8 cellular contexts compared by ENCODE assay signal in genomic region chr1:28232558-28233263, GRCh38. TPM values are rescaled to one million over a fixed set of nuclear protein-coding genes. Genes with fewer than 3 reads are reported as not detected.
DNase-seq lines count a peak whose midpoint lies in the region; ATAC-seq and TF ChIP-seq lines count a peak whose summit lies in the region.

Gene DNAJC8 (minus strand): TSS chr1:28233029. CDS start chr1:28232998, 31 bp downstream.

- H3K79me2 ChIP-seq in DND-41 (ENCODE audit: insufficient read depth, low read length) (peaks cover 76% of the 10 kb centered on the region), SK-N-SH (ENCODE audit: insufficient read depth) (peaks cover 74% of the 10 kb centered on the region)

- TF ChIP-seq EP300 in SK-N-SH (IDR thresholded peaks at IDR 0.05; ENCODE audit: borderline replicate concordance in 1 of 2, low read depth in 1 of 2, low read length in 1 of 2) (no peak), gastroesophageal sphincter (IDR thresholded peaks at IDR 0.05) (no peak)

- CTCF ChIA-PET in SK-N-SH (lab: Yijun Ruan, JAX) = interaction anchor here (0.9 to 1.2 kb wide), 2 partner anchors 16 kb away, joined by 3 read pairs; no protein-coding TSS in a partner anchor
- CTCF ChIA-PET in activated naive CD4-positive, alpha-beta T cell treated with anti-CD3 and anti-CD28 coated beads, Interleukin-2, amount 10 ng/mL, durations not matched to agents 7 days and 5 days (lab: Charles Lee) = interaction anchor here (0.8 kb wide), 1 partner anchor 16 kb away, joined by 4 read pairs; no protein-coding TSS in a partner anchor

- H3K4me3 Mint-ChIP-seq in activated naive CD4-positive, alpha-beta T cell treated with anti-CD3 and anti-CD28 coated beads, Interleukin-2, amount 10 ng/mL, durations not matched to agents 7 days and 5 days = peak within 1 kb of the TSS; percentile 100

- peak within 1 kb of the TSS; percentile 97 for H3K4me2 ChIP-seq in DND-41 (ENCODE audit: insufficient read depth, low read length)
- H3K4me2 ChIP-seq in SK-N-SH = peak within 1 kb of the TSS; percentile 92

- H3K27me3 Mint-ChIP-seq in activated naive CD4-positive, alpha-beta T cell treated with anti-CD3 and anti-CD28 coated beads, Interleukin-2, amount 10 ng/mL, durations not matched to agents 7 days and 5 days = no peaks in the 10 kb centered on the region

- H3K36me3 Mint-ChIP-seq in activated naive CD4-positive, alpha-beta T cell treated with anti-CD3 and anti-CD28 coated beads, Interleukin-2, amount 10 ng/mL, durations not matched to agents 7 days and 5 days = peaks cover 17% of the 10 kb centered on the region

- H3K36me3 ChIP-seq in DND-41 (ENCODE audit: insufficient read depth, low read length) (peaks cover 40% of the 10 kb centered on the region), HAP-1 (replicated peaks) (peaks cover 17% of the 10 kb centered on the region), SK-N-SH (replicated peaks in 1 of 2; ENCODE audit: control insufficient read depth in 1 of 2, insufficient read depth in 2 of 2, low read length in 1 of 2) (peaks cover 11 to 19% of the 10 kb centered on the region in 2 experiments), gastroesophageal sphincter (peaks cover 0 to 28% of the 10 kb centered on the region in 2 donors), neutrophil (peaks cover 13% of the 10 kb centered on the region)

- peak; percentile 95 for DNase-seq in DND-41
- peak; percentile 89 to 96 for DNase-seq in HAP-1 (ENCODE audit: low spot score in 2 of 2)
- peak; percentile 94 for DNase-seq in NB4 (ENCODE audit: low read depth)
- DNase-seq in SK-N-SH = peak; percentile 92
- peak; percentile 97 for DNase-seq in activated naive CD4-positive, alpha-beta T cell treated with anti-CD3 and anti-CD28 coated beads, Interleukin-2, amount 10 ng/mL, durations not matched to agents 7 days and 5 days

- H3K4me3 ChIP-seq in DND-41 (ENCODE audit: low read depth in 1 of 2, low read length in 2 of 2) (peak within 1 kb of the TSS; percentile 80 to 87), HAP-1 (peak within 1 kb of the TSS; percentile 86), NB4 (ENCODE audit: low read depth, low read length) (peak within 1 kb of the TSS; percentile 100), SK-N-SH (ENCODE audit: low read depth in 2 of 2, low read length in 1 of 2) (peak within 1 kb of the TSS; percentile 84 to 86), gastroesophageal sphincter (peak within 1 kb of the TSS; percentile 62 to 94), neutrophil (ENCODE audit: low read depth in 1 of 2, low read length in 1 of 2) (peak within 1 kb of the TSS; percentile 78 to 99)

- H4K20me1 ChIP-seq in DND-41 (ENCODE audit: insufficient read depth, low read length) (peaks cover 9% of the 10 kb centered on the region), SK-N-SH (ENCODE audit: insufficient read depth) (no peaks in the 10 kb centered on the region)

- POLR2A ChIA-PET in SK-N-SH (lab: Yijun Ruan, JAX) = no interaction called here

- peak within 1 kb of the TSS; percentile 83 for H3K9ac ChIP-seq in DND-41 (ENCODE audit: low read depth, low read length)
- H3K9ac ChIP-seq in SK-N-SH = peak within 1 kb of the TSS; percentile 97

- no peaks in the 10 kb centered on the region for H3K27me3 ChIP-seq in DND-41 (ENCODE audit: insufficient read depth, low read length, poor library complexity)
- H3K27me3 ChIP-seq in HAP-1 (ENCODE audit: low read depth) = no peaks in the 10 kb centered on the region
- no peaks in the 10 kb centered on the region for H3K27me3 ChIP-seq in SK-N-SH (ENCODE audit: insufficient read depth)
- H3K27me3 ChIP-seq in gastroesophageal sphincter = no peaks in the 10 kb centered on the region
- H3K27me3 ChIP-seq in neutrophil = no peaks in the 10 kb centered on the region

- peaks cover 51% of the 10 kb centered on the region for H3K4me1 ChIP-seq in DND-41 (ENCODE audit: insufficient read depth, low read length)
- peaks cover 8% of the 10 kb centered on the region; the same call in 1 of the 2 replicates for H3K4me1 ChIP-seq in HAP-1
- H3K4me1 ChIP-seq in SK-N-SH (ENCODE audit: control insufficient read depth in 1 of 2, insufficient read depth in 2 of 2, low read depth in 1 of 2, low read length in 1 of 2) = peaks cover 10 to 13% of the 10 kb centered on the region in 2 experiments
- peaks cover 6 to 64% (median 26%) of the 10 kb centered on the region in 3 donors for H3K4me1 ChIP-seq in gastroesophageal sphincter
- H3K4me1 ChIP-seq in neutrophil (ENCODE audit: control insufficient read depth in 1 of 2, insufficient read depth in 1 of 2, low read depth in 1 of 2, low read length in 1 of 2) = peaks cover 35 to 49% of the 10 kb centered on the region in 2 experiments

- H2AFZ ChIP-seq in DND-41 (ENCODE audit: low read depth, low read length) = peak within 1 kb of the TSS; percentile 90
- peak within 1 kb of the TSS; percentile 83 for H2AFZ ChIP-seq in SK-N-SH (ENCODE audit: low read depth)

- H3F3A ChIP-seq in SK-N-SH (replicated peaks; ENCODE audit: insufficient read depth) = peaks cover 20% of the 10 kb centered on the region

- H3K4me1 Mint-ChIP-seq in activated naive CD4-positive, alpha-beta T cell treated with anti-CD3 and anti-CD28 coated beads, Interleukin-2, amount 10 ng/mL, durations not matched to agents 7 days and 5 days = peaks cover 37% of the 10 kb centered on the region

- in situ Hi-C loops in HAP-1 (cut with MboI; ENCODE audit: low sequenced_read_pairs) = no loop called here

- H3K9me3 ChIP-seq in DND-41 (ENCODE audit: insufficient read depth, low read length, severe bottlenecking) (no peaks in the 10 kb centered on the region), HAP-1 (no peaks in the 10 kb centered on the region), SK-N-SH (no peaks in the 10 kb centered on the region), gastroesophageal sphincter (no peaks in the 10 kb centered on the region), neutrophil (no peaks in the 10 kb centered on the region)

- TF ChIP-seq POLR2A in NB4 (IDR thresholded peaks at IDR 0.05; ENCODE audit: extremely low read depth, insufficient read length) = peak; percentile 70
- peak; percentile 48 to 66 for TF ChIP-seq POLR2A in gastroesophageal sphincter (IDR thresholded peaks at IDR 0.05)

- H3K27ac Mint-ChIP-seq in activated naive CD4-positive, alpha-beta T cell treated with anti-CD3 and anti-CD28 coated beads, Interleukin-2, amount 10 ng/mL, durations not matched to agents 7 days and 5 days = peak within 1 kb of the TSS; percentile 99

- peak; percentile 65 for ATAC-seq in DND-41 (ENCODE audit: insufficient read depth, low read depth)
- peak; percentile 66 for ATAC-seq in gastroesophageal sphincter

- H3K27ac ChIP-seq in DND-41 (ENCODE audit: low read length) (peak within 1 kb of the TSS; percentile 87), SK-N-SH (ENCODE audit: low read depth in 2 of 2, low read length in 1 of 2) (peak within 1 kb of the TSS; percentile 41 to 69; a peak in 3 of 4 replicates), gastroesophageal sphincter (peak within 1 kb of the TSS; percentile 31 to 90 (median 88)), neutrophil (peak within 1 kb of the TSS; percentile 77)

- no peak for TF ChIP-seq RAD21 in SK-N-SH (IDR thresholded peaks at IDR 0.05; ENCODE audit: low read length)

- under 1% methylated on average over 37 of the region's 40 CpGs for WGBS in SK-N-SH (ENCODE audit: low lambda C conversion rate)
- WGBS in gastroesophageal sphincter (ENCODE audit: low coverage in 1 of 2), 2 donors = 0% methylated on average over 8 to 16 of the region's 40 CpGs

- TF ChIP-seq CTCF in DND-41 (IDR thresholded peaks at IDR 0.05; ENCODE audit: borderline replicate concordance, extremely low read depth, low read length, poor library complexity, severe bottlenecking) (no peak), NB4 (IDR thresholded peaks at IDR 0.05; ENCODE audit: low read depth, low read length) (no peak), SK-N-SH (IDR thresholded peaks at IDR 0.05) (no peak), gastroesophageal sphincter (IDR thresholded peaks at IDR 0.05) (no peak), neutrophil (IDR thresholded peaks at IDR 0.05) (peak; percentile 33), subcutaneous adipose tissue (IDR thresholded peaks at IDR 0.05; ENCODE audit: low read depth) (no peak)

- no peaks in the 10 kb centered on the region for H3K9me2 ChIP-seq in SK-N-SH

- H3K9me3 Mint-ChIP-seq in activated naive CD4-positive, alpha-beta T cell treated with anti-CD3 and anti-CD28 coated beads, Interleukin-2, amount 10 ng/mL, durations not matched to agents 7 days and 5 days = no peaks in the 10 kb centered on the region

TF ChIP-seq in SK-N-SH, 30 proteins besides CTCF, POLR2A, EP300 and RAD21 (continues in another document):
- TF ChIP-seq NRF1 (IDR thresholded peaks at IDR 0.05; ENCODE audit: low read depth, low read length) = peak; percentile 75
- TF ChIP-seq POLR2AphosphoS5 (IDR thresholded peaks at IDR 0.05; ENCODE audit: low read depth, low read length) = peak; percentile 83
- TF ChIP-seq RFX5 (IDR thresholded peaks at IDR 0.05; ENCODE audit: low read length) = no peak; the same call in 1 of the 2 replicates
- TF ChIP-seq TAF1 (IDR thresholded peaks at IDR 0.05; ENCODE audit: borderline replicate concordance, low read depth, low read length) = peak; percentile 95
- peak; percentile 95 for TF ChIP-seq YY1 (IDR thresholded peaks at IDR 0.05; ENCODE audit: low read depth)
- TF ChIP-seq USF2 (IDR thresholded peaks at IDR 0.05; ENCODE audit: borderline replicate concordance, low read depth, low read length) = peak; percentile 98
- TF ChIP-seq GATA2 (CRISPR knock-in tag; IDR thresholded peaks at IDR 0.05) = no peak
- no peak for TF ChIP-seq GABPA (IDR thresholded peaks at IDR 0.05; ENCODE audit: low read depth)

RNA-seq across cellular contexts. Expression of gene DNAJC8, which starts in this region (rescaled TPM):
- 50.9 and 60.2 TPM in 2 replicates for polyA plus RNA-seq in SK-N-SH (2012; rRNA removed)
- polyA plus RNA-seq in SK-N-SH (2012; cell fraction: cytosol; rRNA removed) = 70.4 and 90.3 TPM in 2 replicates
- 34.1 and 39.8 TPM in 2 replicates for polyA plus RNA-seq in SK-N-SH (2012; cell fraction: nucleus; rRNA removed)
- total RNA-seq in gastroesophageal sphincter (10 to 100 TPM; 68.4 to 90.3 (median 80.5) TPM), subcutaneous adipose tissue (100 to 1,000 TPM in 1 of 4 donors, 10 to 100 TPM in 3; 52.2 to 117 (median 71.8) TPM)

Comparison
In these comparisons a context has a peak if more than half of its experiments do, and no peak if none do; other contexts are left out.
1. Peak in every context shown above with its lines: DNase-seq, ATAC-seq, H3K4me3 ChIP-seq and H3K27ac ChIP-seq.